ENCODE assay signal across 12 cellular contexts in genomic region chr5:141889282-141889871, GRCh38. TPM values are rescaled to one million over a fixed set of nuclear protein-coding genes. Genes with fewer than 3 reads are reported as not detected.
A peak's percentile ranks its signal among the peaks of the same experiment; 100 is the strongest.
DNase-seq lines count a peak whose midpoint lies in the region; FAIRE-seq and TF ChIP-seq lines count a peak whose summit lies in the region.
"Had no signal": no experiment of that assay in that cellular context is flagged by ENCODE, and none has a peak within 500 bp of the region (broad histone marks: within the 10 kb centered on the region; RNA-seq: fewer than 3 reads in every experiment).

No MANE protein-coding gene starts in this region.

- H3K27me3 ChIP-seq in brain microvascular endothelial cell (replicated peaks), result peaks cover 4% of the 10 kb centered on the region
- peaks cover 9% of the 10 kb centered on the region for H3K27me3 ChIP-seq in neural progenitor cell

- no peaks in the 10 kb centered on the region for H3K79me2 ChIP-seq in neural progenitor cell (ENCODE audit: low read depth)

- no peak overlapping the region for H3K4me3 Mint-ChIP-seq in neural progenitor cell
- H3K4me3 Mint-ChIP-seq: effector memory CD8-positive, alpha-beta T cell had no signal

- no peak overlapping the region for H3K9ac ChIP-seq in neural progenitor cell

- in situ Hi-C loops in brain microvascular endothelial cell (cut with HindIII; ENCODE audit: low pct_ligation_motif_present, low sequenced_read_pairs), result no loop called here

- no peaks in the 10 kb centered on the region for H3K36me3 Mint-ChIP-seq in neural progenitor cell

- H3K27ac ChIP-seq in brain microvascular endothelial cell (no peak overlapping the region), neural progenitor cell (no peak overlapping the region)
- H3K27ac ChIP-seq: left lung had no signal

- H3F3A ChIP-seq in neural progenitor cell (ENCODE audit: low read depth), result peaks cover 7% of the 10 kb centered on the region

- H3K27me3 Mint-ChIP-seq in neural progenitor cell (ENCODE audit: insufficient read depth, low read depth), result peaks cover 2% of the 10 kb centered on the region

- H4K20me1 ChIP-seq in neural progenitor cell (ENCODE audit: low read depth), result peaks cover 14% of the 10 kb centered on the region

- H3K4me3 ChIP-seq in brain microvascular endothelial cell (ENCODE audit: low read depth, low read length), result no peak overlapping the region
- H3K4me3 ChIP-seq in neural progenitor cell, result no peak overlapping the region
- H3K4me3 ChIP-seq: left lung, MG63 had no signal

- no peaks in the 10 kb centered on the region for H3K9me3 ChIP-seq in neural progenitor cell (ENCODE audit: low read depth)
- H3K9me3 ChIP-seq: left lung, MG63 had no signal

- H3K36me3 ChIP-seq in brain microvascular endothelial cell (replicated peaks), result no peaks in the 10 kb centered on the region
- no peaks in the 10 kb centered on the region for H3K36me3 ChIP-seq in neural progenitor cell
- H3K36me3 ChIP-seq: left lung, MG63 had no signal

- peak; percentile 68 for FAIRE-seq in G401.6 (lab: Jason Lieb, UNC)

- no peak overlapping the region for H2AFZ ChIP-seq in neural progenitor cell (replicated peaks)

- no peaks in the 10 kb centered on the region for H3K4me1 ChIP-seq in neural progenitor cell
- H3K4me1 ChIP-seq: left lung had no signal

- DNase-seq in brain microvascular endothelial cell (no peak), neural progenitor cell (ENCODE audit: low spot score) (no peak), H4 (ENCODE audit: low spot score) (no peak), posterior cingulate gyrus (no peak), NCI-H524 (lab: John Stamatoyannopoulos, UW) (no peak)
- DNase-seq in NK-92 treated with Interleukin-12 subunit alpha and Interleukin-12 subunit beta, amount 100 ng/mL, for 24 hours (lab: John Stamatoyannopoulos, UW), result no peak
- DNase-seq: effector memory CD8-positive, alpha-beta T cell; left lung; MG63; SHP77 had no signal

- no peak overlapping the region for H3K27ac Mint-ChIP-seq in neural progenitor cell
- H3K27ac Mint-ChIP-seq: effector memory CD8-positive, alpha-beta T cell had no signal

- peaks cover 7% of the 10 kb centered on the region for H3K4me1 Mint-ChIP-seq in neural progenitor cell

- H3K9me3 Mint-ChIP-seq in neural progenitor cell, result no peaks in the 10 kb centered on the region
- H3K9me3 Mint-ChIP-seq: effector memory CD8-positive, alpha-beta T cell had no signal

- intact Hi-C loops in posterior cingulate gyrus (cut with DNase I), result no loop called here

- TF ChIP-seq CTCF in LNCAP (IDR thresholded peaks at IDR 0.05) (peak; percentile 39; the same call in 1 of the 2 replicates), brain microvascular endothelial cell (IDR thresholded peaks at IDR 0.05; ENCODE audit: low read depth, low read length, missing control alignments) (peak; percentile 63), neural progenitor cell (IDR thresholded peaks at IDR 0.05) (peak; percentile 16)

- no peak overlapping the region for H3K4me2 ChIP-seq in neural progenitor cell

RNA-seq across cellular contexts. Expression of gene PCDH1, which starts 11.2 kb away (rescaled TPM):
- total RNA-seq in neural progenitor cell (ENCODE audit: low replicate concordance), result 24.8 and 48.4 TPM in 2 replicates
- total RNA-seq in H4 (2014; rRNA removed; shearing (Covaris generic)), result 1.2 and 6.6 TPM in 2 replicates

RNA-seq across cellular contexts. Expression of gene DELE1, which starts 34.3 kb away (rescaled TPM):
- total RNA-seq in neural progenitor cell (ENCODE audit: low replicate concordance), result 47.7 and 86.5 TPM in 2 replicates
- 37.3 and 57.4 TPM in 2 replicates for total RNA-seq in H4 (2014; rRNA removed; shearing (Covaris generic))
